ENCODE assay signal across 8 cellular contexts in the genomic region with DNA sequence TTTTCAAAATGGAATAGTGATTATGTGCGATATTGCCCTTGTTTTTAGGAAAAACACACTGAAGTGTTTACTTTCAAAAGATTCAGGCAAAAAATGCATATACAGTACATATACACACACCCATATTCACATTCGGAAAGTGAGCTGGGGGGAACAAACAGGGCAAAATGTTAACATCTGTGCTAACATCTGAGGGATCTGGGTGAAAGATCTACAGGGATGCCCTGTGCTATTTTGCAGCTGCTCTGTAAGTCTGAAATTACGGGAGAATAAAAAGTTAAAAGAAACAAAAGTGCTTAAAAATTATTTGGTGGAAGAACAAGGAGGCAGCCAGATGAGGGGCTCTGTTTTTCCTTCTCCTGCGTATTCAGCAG. TPM values are rescaled to one million over a fixed set of nuclear protein-coding genes. Genes with fewer than 3 reads are reported as not detected.
DNase-seq lines count a peak whose midpoint lies in the region; ATAC-seq and TF ChIP-seq lines count a peak whose summit lies in the region.

No MANE protein-coding gene starts in this region.

- TF ChIP-seq CTCF in CD8-positive, alpha-beta T cell (IDR thresholded peaks at IDR 0.05): no peak
- TF ChIP-seq CTCF in RWPE2 (IDR thresholded peaks at IDR 0.05; ENCODE audit: poor library complexity, severe bottlenecking): no peak
- TF ChIP-seq CTCF in fibroblast of mammary gland (conservative IDR thresholded peaks at IDR 0.05; ENCODE audit: control insufficient read depth, insufficient read depth, low read depth, low read length): no peak
- no peak for TF ChIP-seq CTCF in parathyroid adenoma (IDR thresholded peaks at IDR 0.05)

- H3K36me3 ChIP-seq in CD8-positive, alpha-beta T cell (ENCODE audit: insufficient read depth, low read length): no peaks in the 10 kb centered on the region
- H3K36me3 ChIP-seq in RWPE2 (ENCODE audit: low read depth) (peaks cover 11% of the 10 kb centered on the region), parathyroid adenoma (ENCODE audit: control insufficient read depth, insufficient read depth, low read length) (no peaks in the 10 kb centered on the region)

- no peaks in the 10 kb centered on the region for H3K9me3 ChIP-seq in CD8-positive, alpha-beta T cell (ENCODE audit: low read length)
- H3K9me3 ChIP-seq in RWPE2 (ENCODE audit: severe bottlenecking) (no peaks in the 10 kb centered on the region), parathyroid adenoma (ENCODE audit: control insufficient read depth, low read length) (no peaks in the 10 kb centered on the region)

- peaks cover 19% of the 10 kb centered on the region for H3K27me3 Mint-ChIP-seq in CD8-positive, alpha-beta T cell (ENCODE audit: low read depth)

- no peaks in the 10 kb centered on the region for H3K36me3 Mint-ChIP-seq in CD8-positive, alpha-beta T cell

- no peaks in the 10 kb centered on the region for H3K79me2 ChIP-seq in parathyroid adenoma

- CTCF ChIA-PET in CD8-positive, alpha-beta T cell (lab: Charles Lee): no interaction called here

- H3K4me1 ChIP-seq in CD8-positive, alpha-beta T cell (ENCODE audit: insufficient read depth, low read length): no peaks in the 10 kb centered on the region
- H3K4me1 ChIP-seq in RWPE2 (ENCODE audit: insufficient read depth, poor library complexity, severe bottlenecking) (peaks cover 23% of the 10 kb centered on the region), parathyroid adenoma (peaks cover 7% of the 10 kb centered on the region)

- ATAC-seq in CD8-positive, alpha-beta T cell: no peak
- ATAC-seq in RWPE2 (ENCODE audit: low read depth): no peak
- no peak for ATAC-seq in GM18505 (IDR thresholded peaks at IDR 0.05; ENCODE audit: unreplicated experiment)

- H3K27ac Mint-ChIP-seq in CD8-positive, alpha-beta T cell: no peak overlapping the region

- no peak for TF ChIP-seq POLR2A in GM18505 (IDR thresholded peaks at IDR 0.05; ENCODE audit: borderline replicate concordance, extremely low read depth, insufficient read depth, insufficient read length)

- no peak overlapping the region for H3K4me3 ChIP-seq in CD8-positive, alpha-beta T cell (ENCODE audit: low read depth, low read length)
- H3K4me3 ChIP-seq in RWPE2 (ENCODE audit: severe bottlenecking): peak overlapping the region; percentile 76
- H3K4me3 ChIP-seq in fibroblast of mammary gland (ENCODE audit: control insufficient read depth, low read depth, low read length): peak overlapping the region; percentile 90
- peak overlapping the region; percentile 51 for H3K4me3 ChIP-seq in parathyroid adenoma (ENCODE audit: low read depth, low read length)

- H3K27ac ChIP-seq in CD8-positive, alpha-beta T cell (ENCODE audit: low read depth, low read length): no peak overlapping the region
- peak overlapping the region; percentile 74 for H3K27ac ChIP-seq in RWPE2 (ENCODE audit: poor library complexity, severe bottlenecking)
- no peak overlapping the region for H3K27ac ChIP-seq in parathyroid adenoma

- H3K9ac ChIP-seq in parathyroid adenoma: no peak overlapping the region

- H3K4me2 ChIP-seq in parathyroid adenoma (ENCODE audit: low read length): peak overlapping the region; percentile 61

- intact Hi-C loops in CD8-positive, alpha-beta T cell (cut with DNase I, micrococcal nuclease): no loop called here

- POLR2A ChIA-PET in CD8-positive, alpha-beta T cell (lab: Charles Lee): no interaction called here

- H3K9me3 Mint-ChIP-seq in CD8-positive, alpha-beta T cell: no peaks in the 10 kb centered on the region

- no peaks in the 10 kb centered on the region for H3K27me3 ChIP-seq in CD8-positive, alpha-beta T cell (ENCODE audit: insufficient read depth, low read length)
- no peaks in the 10 kb centered on the region for H3K27me3 ChIP-seq in RWPE2 (ENCODE audit: insufficient read depth, poor library complexity, severe bottlenecking)
- no peaks in the 10 kb centered on the region for H3K27me3 ChIP-seq in parathyroid adenoma (ENCODE audit: control insufficient read depth, insufficient read depth, low read length)

- DNase-seq in CD8-positive, alpha-beta T cell: no peak
- DNase-seq in RWPE2 (ENCODE audit: low spot score) (no peak), fibroblast of mammary gland (ENCODE audit: low read depth) (no peak), AG08395 (ENCODE audit: low spot score) (no peak), NCI-H774 (lab: John Stamatoyannopoulos, UW) (no peak), LoVo (ENCODE audit: low spot score) (no peak)

- H3K4me3 Mint-ChIP-seq in CD8-positive, alpha-beta T cell: peak overlapping the region; percentile 51

- peaks cover 7% of the 10 kb centered on the region for H3K4me1 Mint-ChIP-seq in CD8-positive, alpha-beta T cell (ENCODE audit: low read depth)

- H2AFZ ChIP-seq in parathyroid adenoma: peak overlapping the region; percentile 99

RNA-seq across cellular contexts. Expression of gene CST3, which starts 0.9 kb away (rescaled TPM):
- 1 to 10 TPM; 2.9 to 3.2 TPM for total RNA-seq in CD8-positive, alpha-beta T cell

RNA-seq across cellular contexts. Expression of gene CST9, which starts 31.2 kb away (rescaled TPM):
- total RNA-seq in CD8-positive, alpha-beta T cell: not detected

RNA-seq across cellular contexts. Expression of gene CST4, which starts 51.9 kb away (rescaled TPM):
- not detected for total RNA-seq in CD8-positive, alpha-beta T cell
